In genomic region chr17:6070895-6071511, GRCh38 we compare ENCODE assay signal across 8 cellular contexts. TPM values are rescaled to one million over a fixed set of nuclear protein-coding genes. Genes with fewer than 3 reads are reported as not detected.
A peak's percentile ranks its signal among the peaks of the same experiment; 100 is the strongest.
DNase-seq lines count a peak whose midpoint lies in the region; ATAC-seq, FAIRE-seq and TF ChIP-seq lines count a peak whose summit lies in the region.

No MANE protein-coding gene starts in this region.

- CTCF ChIA-PET in A549 (lab: Yijun Ruan, JAX) = interaction anchor here (0.7 to 2.0 kb wide), 7 partner anchors 9 to 478 kb away, joined by 3 to 5 read pairs (median 4); no protein-coding TSS in a partner anchor

- H3K9me3 Mint-ChIP-seq in IgD-negative memory B cell (no peaks in the 10 kb centered on the region), endothelial cell (ENCODE audit: unreplicated experiment) (no peaks in the 10 kb centered on the region)

- TF ChIP-seq POLR2A in A549 (IDR thresholded peaks at IDR 0.05; ENCODE audit: low read length) = no peak

- no peak for TF ChIP-seq EP300 in A549 (IDR thresholded peaks at IDR 0.05)

- peak; percentile 18 for FAIRE-seq in A549 (lab: Jason Lieb, UNC)

- 37% methylated on average over 21 of the region's 42 CpGs for WGBS in A549 (ENCODE audit: missing lambda C conversion rate)

- TF ChIP-seq CTCF in A549 (IDR thresholded peaks at IDR 0.05) (no peak), endothelial cell (IDR thresholded peaks at IDR 0.05; ENCODE audit: unreplicated experiment) (no peak)

- H3K36me3 ChIP-seq in muscle layer of duodenum (ENCODE audit: control insufficient read depth in 1 of 2, insufficient read depth in 2 of 2, low read length in 2 of 2) = no peaks in the 10 kb centered on the region

- no peaks in the 10 kb centered on the region for H3K36me3 Mint-ChIP-seq in IgD-negative memory B cell
- H3K36me3 Mint-ChIP-seq in endothelial cell (ENCODE audit: low read depth, unreplicated experiment) = peaks cover 8% of the 10 kb centered on the region

- H3K27me3 ChIP-seq in muscle layer of duodenum (ENCODE audit: low read depth, low read length) = peaks cover 18% of the 10 kb centered on the region

- H3K4me1 Mint-ChIP-seq in IgD-negative memory B cell (peaks cover 0 to 14% (median 5%) of the 10 kb centered on the region in 3 donors), endothelial cell (ENCODE audit: unreplicated experiment) (peaks cover 10% of the 10 kb centered on the region)

- no peak for TF ChIP-seq RAD21 in A549 (conservative IDR thresholded peaks at IDR 0.05 in 1 of 2, IDR thresholded peaks at IDR 0.05 in 1 of 2)

- DNase-seq in A549 (ENCODE audit: low read depth in 1 of 2, low spot score in 1 of 2) (peak; percentile 23 to 38), endothelial cell (ENCODE audit: low spot score) (peak; percentile 39), NCI-H2107 treated with DMSO at 0.1 percent for 48 hours (lab: John Stamatoyannopoulos, UW; ENCODE audit: unreplicated experiment) (no peak), NCI-H1436 (lab: John Stamatoyannopoulos, UW) (no peak)

- POLR2A ChIA-PET in A549 (lab: Yijun Ruan, JAX) = no interaction called here

- H3K4me3 Mint-ChIP-seq in IgD-negative memory B cell (peak overlapping the region in 3 of 4 donors; percentile 52 to 75 (median 75)), endothelial cell (ENCODE audit: unreplicated experiment) (peak overlapping the region; percentile 87)

- H3K27me3 Mint-ChIP-seq in IgD-negative memory B cell (peaks cover 59% of the 10 kb centered on the region), endothelial cell (ENCODE audit: unreplicated experiment) (peaks cover 12% of the 10 kb centered on the region)

- H3K9me3 ChIP-seq in A549 (no peaks in the 10 kb centered on the region), muscle layer of duodenum (ENCODE audit: control insufficient read depth in 1 of 2, low read length in 2 of 2) (no peaks in the 10 kb centered on the region)

- H3K4me3 ChIP-seq in A549 = peak overlapping the region; percentile 66
- H3K4me3 ChIP-seq in muscle layer of duodenum (ENCODE audit: low read depth in 1 of 2, low read length in 2 of 2) = peak overlapping the region; percentile 64 to 68

- H3K4me2 ChIP-seq in A549 = peak overlapping the region; percentile 98

- H3K4me1 ChIP-seq in A549 (peaks cover 14% of the 10 kb centered on the region; the same call in 2 of the 3 replicates), muscle layer of duodenum (ENCODE audit: control insufficient read depth in 1 of 2, insufficient read depth in 2 of 2, low read length in 2 of 2) (peaks cover 0 to 9% of the 10 kb centered on the region in 2 donors)

- peak overlapping the region; percentile 65 to 85 for H3K27ac ChIP-seq in A549
- H3K27ac ChIP-seq in muscle layer of duodenum (ENCODE audit: low read length) = no peak overlapping the region

- peak overlapping the region in 1 of 3 donors; percentile 27 for H3K27ac Mint-ChIP-seq in IgD-negative memory B cell
- H3K27ac Mint-ChIP-seq in endothelial cell (ENCODE audit: unreplicated experiment) = no peak overlapping the region

- 0 out of 6 replicates have a peak, but pooled peaks have one; percentile 12 to 15 for ATAC-seq in A549
- ATAC-seq in GM21526 (IDR thresholded peaks at IDR 0.05; ENCODE audit: low FRiP score, unreplicated experiment) = no peak
- no peak for ATAC-seq in HG02571 (IDR thresholded peaks at IDR 0.05; ENCODE audit: unreplicated experiment)

TF ChIP-seq in A549, 52 proteins besides CTCF, POLR2A, EP300 and RAD21:
- no peak for TF ChIP-seq HEYL (CRISPR knock-in tag; IDR thresholded peaks at IDR 0.05)
- no peak for TF ChIP-seq CHD2 (IDR thresholded peaks at IDR 0.05; ENCODE audit: low read length, partially characterized antibody)
- no peak for TF ChIP-seq HMGXB4 (CRISPR knock-in tag; IDR thresholded peaks at IDR 0.05; ENCODE audit: borderline replicate concordance)
- TF ChIP-seq RCOR1 (IDR thresholded peaks at IDR 0.05; ENCODE audit: low read depth, low read length) = no peak
- TF ChIP-seq E2F6 (IDR thresholded peaks at IDR 0.05; ENCODE audit: borderline replicate concordance, low read depth) = no peak
- TF ChIP-seq, protein P1, sequence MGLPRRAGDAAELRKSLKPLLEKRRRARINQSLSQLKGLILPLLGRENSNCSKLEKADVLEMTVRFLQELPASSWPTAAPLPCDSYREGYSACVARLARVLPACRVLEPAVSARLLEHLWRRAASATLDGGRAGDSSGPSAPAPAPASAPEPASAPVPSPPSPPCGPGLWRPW (IDR thresholded peaks at IDR 0.05) = no peak
- TF ChIP-seq NFE2L2 (conservative IDR thresholded peaks at IDR 0.05; ENCODE audit: low read length) = no peak
- no peak for TF ChIP-seq RFX5 (IDR thresholded peaks at IDR 0.05)
- no peak for TF ChIP-seq KDM5A (IDR thresholded peaks at IDR 0.05)
- TF ChIP-seq BHLHE40 (IDR thresholded peaks at IDR 0.05; ENCODE audit: low read depth, low read length) = no peak
- no peak for TF ChIP-seq FOSB (CRISPR knock-in tag; IDR thresholded peaks at IDR 0.05)
- TF ChIP-seq FOXS1 (CRISPR knock-in tag; IDR thresholded peaks at IDR 0.05) = no peak
- TF ChIP-seq MYC (IDR thresholded peaks at IDR 0.05; ENCODE audit: borderline replicate concordance, low read length) = no peak
- no peak for TF ChIP-seq NR3C1 (IDR thresholded peaks at IDR 0.05)
- TF ChIP-seq SMC3 (IDR thresholded peaks at IDR 0.05) = no peak
- TF ChIP-seq CBX2 (IDR thresholded peaks at IDR 0.05; ENCODE audit: borderline replicate concordance, low read depth) = no peak
- no peak for TF ChIP-seq ZFP36 (IDR thresholded peaks at IDR 0.05; ENCODE audit: borderline replicate concordance, partially characterized antibody)

RNA-seq across cellular contexts. Expression of gene WSCD1, which starts 0.8 kb away (rescaled TPM):
- polyA plus RNA-seq in A549 (2011; rRNA removed) (1.6 and 1.9 TPM in 2 replicates), A549 (2017; fragmentation: RNase III; extraction: RNeasy Plus Mini Kit Qiagen cat#74134 plus additional on column Dnase treatment) (0.96 to 1.6 TPM (median 0.96 TPM) in 3 replicates), IgD-negative memory B cell (not detected)
- 2.2 and 2.6 TPM in 2 replicates for polyA plus RNA-seq in A549 (2012; cell fraction: cytosol; rRNA removed)
- polyA plus RNA-seq in A549 (2012; cell fraction: nucleus; rRNA removed) = 3.0 and 4.0 TPM in 2 replicates
- 2.2 and 2.4 TPM in 2 replicates for polyA minus RNA-seq in A549 (2011; rRNA and poly(A)+ RNA removed)
- 43.9 TPM for total RNA-seq in endothelial cell (ENCODE audit: unreplicated experiment)

Comparison
In these comparisons a context has a peak if more than half of its experiments do, and no peak if none do; other contexts are left out.
1. ATAC-seq: peak in A549 (2 of 2); none in GM21526 (single experiment) and HG02571 (single experiment).
2. DNase-seq: peak in A549 (2 of 2) and endothelial cell (single experiment); none in NCI-H2107 treated with DMSO at 0.1 percent for 48 hours (single experiment) and NCI-H1436 (single experiment).